Comparison of ENCODE assay signal across 10 cellular contexts in the genomic region with DNA sequence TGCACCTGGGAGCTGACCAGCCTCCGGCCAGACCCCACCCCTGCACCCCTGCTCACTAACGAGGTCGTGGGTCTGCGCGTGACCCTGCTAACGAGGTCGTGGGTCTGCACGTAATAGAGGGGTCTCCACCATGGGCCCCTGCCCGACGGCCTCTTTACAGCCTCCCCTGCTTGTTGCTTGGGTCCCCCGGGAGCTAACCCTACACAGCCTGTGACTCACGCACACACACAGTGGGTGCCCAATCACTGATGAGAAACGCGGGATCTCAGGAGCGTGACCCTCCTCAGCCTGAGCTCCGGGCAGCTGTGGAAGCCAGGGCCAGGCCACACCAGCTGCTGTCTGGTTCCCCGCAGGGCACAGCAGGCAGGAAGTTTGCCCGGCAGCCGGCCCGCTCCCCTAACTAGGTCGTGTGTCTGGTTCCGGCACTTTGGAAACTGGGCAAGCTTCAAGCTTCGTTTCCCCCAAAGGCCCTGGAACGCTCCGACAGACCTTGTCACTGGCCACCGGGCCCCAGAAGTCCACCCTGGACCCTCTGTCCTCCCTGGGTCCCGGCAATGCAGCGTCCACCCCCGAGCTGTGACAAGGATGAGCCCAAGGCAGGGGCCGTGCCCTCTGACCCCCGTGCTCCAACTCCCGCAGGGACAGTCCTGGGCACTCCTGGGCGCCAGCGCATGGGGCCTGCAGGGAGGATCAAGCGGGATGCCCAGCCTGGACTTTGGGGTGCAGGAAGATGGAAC. TPM values are rescaled to one million over a fixed set of nuclear protein-coding genes. Genes with fewer than 3 reads are reported as not detected.
DNase-seq lines count a peak whose midpoint lies in the region; ATAC-seq and TF ChIP-seq lines count a peak whose summit lies in the region.
"Had no signal": no experiment of that assay in that cellular context is flagged by ENCODE, and none has a peak within 500 bp of the region (broad histone marks: within the 10 kb centered on the region; RNA-seq: fewer than 3 reads in every experiment).

No MANE protein-coding gene starts in this region.

- no peak overlapping the region for H3K27ac Mint-ChIP-seq in mesothelial cell of epicardium

- H3K4me3 ChIP-seq in GM12865 (ENCODE audit: low read depth, low read length) = peak overlapping the region; percentile 59

- no peaks in the 10 kb centered on the region for H3K36me3 Mint-ChIP-seq in mesothelial cell of epicardium

- peak; percentile 81 for DNase-seq in AG08395 (ENCODE audit: low spot score)
- DNase-seq in GM12865 (ENCODE audit: low read depth) = no peak
- peak; percentile 75 for DNase-seq in SW480 (ENCODE audit: low spot score)
- peak; percentile 16 for DNase-seq in iris pigment epithelial cell (ENCODE audit: low read depth)
- no peak for DNase-seq in stimulated activated CD4-positive, alpha-beta T cell treated with anti-CD3 and anti-CD28 coated beads, Interleukin-4, amount 100 ng/mL, for 24 hours
- DNase-seq in mesothelial cell of epicardium (ENCODE audit: low spot score in 2 of 2, unreplicated experiment in 2 of 2) = no peak
- no peak for DNase-seq in effector CD4-positive, alpha-beta T cell
- DNase-seq: SW 1271 had no signal

- no peaks in the 10 kb centered on the region for H3K9me3 Mint-ChIP-seq in mesothelial cell of epicardium

- no peaks in the 10 kb centered on the region for H3K27me3 Mint-ChIP-seq in mesothelial cell of epicardium (ENCODE audit: low read depth)

- peaks cover 2% of the 10 kb centered on the region for H3K4me1 Mint-ChIP-seq in mesothelial cell of epicardium

- ATAC-seq in HG02610 (IDR thresholded peaks at IDR 0.05; ENCODE audit: unreplicated experiment) = no peak

- TF ChIP-seq CTCF in GM12865 (IDR thresholded peaks at IDR 0.05; ENCODE audit: insufficient read depth, low read depth, low read length, missing control alignments) (no peak), mesothelial cell of epicardium (IDR thresholded peaks at IDR 0.05; ENCODE audit: unreplicated experiment) (no peak)

- H3K4me3 Mint-ChIP-seq in mesothelial cell of epicardium = no peak overlapping the region

RNA-seq across cellular contexts. Expression of a gene that starts 0.8 kb away (rescaled TPM):
- 0.11 to 0.18 TPM in 2 of 3 replicates, not detected in the other for total RNA-seq in mesothelial cell of epicardium
- total RNA-seq: temporal lobe had no signal

RNA-seq across cellular contexts. Expression of a gene that starts 11.1 kb away (rescaled TPM):
- total RNA-seq in mesothelial cell of epicardium = not detected in 3 replicates
- total RNA-seq: temporal lobe had no signal

RNA-seq across cellular contexts. Expression of a gene that starts 15.8 kb away (rescaled TPM):
- 258 to 271 TPM (median 269 TPM) in 3 replicates for total RNA-seq in mesothelial cell of epicardium

RNA-seq across cellular contexts. Expression of a gene that starts 17.6 kb away (rescaled TPM):
- 0.86 to 1.4 TPM (median 1.1 TPM) in 3 replicates for total RNA-seq in mesothelial cell of epicardium

RNA-seq across cellular contexts. Expression of a gene that starts 37.5 kb away (rescaled TPM):
- total RNA-seq in mesothelial cell of epicardium = 14.4 to 15.6 TPM (median 14.6 TPM) in 3 replicates

Comparison
In these comparisons a context has a peak if more than half of its experiments do, and no peak if none do; other contexts are left out.
1. DNase-seq: peak in AG08395 (single experiment), SW480 (single experiment) and iris pigment epithelial cell (single experiment); none in GM12865 (single experiment), stimulated activated CD4-positive, alpha-beta T cell treated with anti-CD3 and anti-CD28 coated beads, Interleukin-4, amount 100 ng/mL, for 24 hours (single experiment), mesothelial cell of epicardium (0 of 2) and effector CD4-positive, alpha-beta T cell (single experiment).